Comparison of ENCODE assay signal across 1 cellular context in genomic region chr10:43380610-43381222, GRCh38.
TF ChIP-seq lines count a peak whose summit lies in the region.

No MANE protein-coding gene starts in this region.

TF ChIP-seq in GM12878, 131 proteins besides CTCF, POLR2A, EP300 and RAD21:
- no peak for TF ChIP-seq ATF7 (IDR thresholded peaks at IDR 0.05; ENCODE audit: low read depth)
- no peak for TF ChIP-seq MLLT1 (IDR thresholded peaks at IDR 0.05)
- no peak for TF ChIP-seq FOS (IDR thresholded peaks at IDR 0.05; ENCODE audit: borderline replicate concordance, extremely low read depth, insufficient read length)
- TF ChIP-seq MYB (IDR thresholded peaks at IDR 0.05; ENCODE audit: borderline replicate concordance, low read depth, low read length), result no peak
- no peak for TF ChIP-seq EGR1 (IDR thresholded peaks at IDR 0.05; ENCODE audit: borderline replicate concordance in 1 of 2, low read depth in 2 of 2, low read length in 2 of 2)
- TF ChIP-seq NFYA (IDR thresholded peaks at IDR 0.05; ENCODE audit: borderline replicate concordance, low read depth, low read length), result no peak
- no peak for TF ChIP-seq CHD4 (IDR thresholded peaks at IDR 0.05)
- no peak for TF ChIP-seq KLF5 (IDR thresholded peaks at IDR 0.05; ENCODE audit: partially characterized antibody)
- no peak for TF ChIP-seq BRCA1 (IDR thresholded peaks at IDR 0.05; ENCODE audit: low read depth, low read length)
- TF ChIP-seq ZBTB33 (IDR thresholded peaks at IDR 0.05), result no peak
- TF ChIP-seq CEBPZ (IDR thresholded peaks at IDR 0.05; ENCODE audit: low read depth, low read length), result no peak
- TF ChIP-seq CREB1 (IDR thresholded peaks at IDR 0.05; ENCODE audit: low read depth), result no peak
- no peak for TF ChIP-seq SREBF2 (IDR thresholded peaks at IDR 0.05; ENCODE audit: low read length)
- TF ChIP-seq MTA2 (IDR thresholded peaks at IDR 0.05; ENCODE audit: low read depth), result no peak
